22 cellular contexts compared by ENCODE assay signal in genomic region chr1:157438236-157439012, GRCh38.
DNase-seq lines count a peak whose midpoint lies in the region; ATAC-seq and TF ChIP-seq lines count a peak whose summit lies in the region.
"Had no signal": no experiment of that assay in that cellular context is flagged by ENCODE, and none has a peak within 500 bp of the region (broad histone marks: within the 10 kb centered on the region; RNA-seq: fewer than 3 reads in every experiment).

No MANE protein-coding gene starts in this region.

- no peak for ATAC-seq in HG03139 (IDR thresholded peaks at IDR 0.05; ENCODE audit: unreplicated experiment)
- no peak for ATAC-seq in activated CD4-positive, CD25-positive, alpha-beta regulatory T cell treated with anti-CD3 and anti-CD28 coated beads, Interleukin-2, amount 50 U/mL, for 24 hours
- ATAC-seq: naive thymus-derived CD4-positive, alpha-beta T cell; Right ventricle myocardium inferior; T-helper 17 cell had no signal

- WGBS in hepatocyte (ENCODE audit: low lambda C conversion rate, missing lambda C conversion rate): 76% methylated on average over 1 of the region's 1 CpG

- no peaks in the 10 kb centered on the region for H3K27me3 ChIP-seq in ACC112 (ENCODE audit: insufficient read depth, low read length)
- H3K27me3 ChIP-seq in hepatocyte: no peaks in the 10 kb centered on the region
- H3K27me3 ChIP-seq: thyroid gland had no signal

- H3K9me3 ChIP-seq in hepatocyte (ENCODE audit: low read depth): no peaks in the 10 kb centered on the region
- H3K9me3 ChIP-seq: left ventricle myocardium inferior, thyroid gland had no signal

- no peak overlapping the region for H3K4me3 Mint-ChIP-seq in HFFc6
- H3K4me3 Mint-ChIP-seq: activated CD4-positive, alpha-beta T cell treated with anti-CD3 and anti-CD28 coated beads, Interleukin-2, amount 10 ng/mL, durations not matched to agents 24 days and 14 days; activated T-cell treated with anti-CD3 and anti-CD28 coated beads, Interleukin-2, amount 50 U/mL, for 24 hours; naive thymus-derived CD4-positive, alpha-beta T cell; T-helper 17 cell had no signal

- no peak overlapping the region for H3K4me2 ChIP-seq in hepatocyte

- peaks cover 3% of the 10 kb centered on the region for H3K27me3 Mint-ChIP-seq in HFFc6 (ENCODE audit: insufficient read depth)

- H2AFZ ChIP-seq in ACC112 (ENCODE audit: low read length, unreplicated experiment) (peak overlapping the region; percentile 39), hepatocyte (no peak overlapping the region)

- peak overlapping the region; percentile 13; the same call in 1 of the 2 replicates for H3K27ac ChIP-seq in ACC112 (ENCODE audit: low read depth, low read length)
- H3K27ac ChIP-seq in hepatocyte: peak overlapping the region; percentile 57
- H3K27ac ChIP-seq: left ventricle myocardium inferior, thyroid gland had no signal

- H3K36me3 ChIP-seq in ACC112 (ENCODE audit: insufficient read depth, low read length) (no peaks in the 10 kb centered on the region), hepatocyte (replicated peaks; ENCODE audit: insufficient read depth, low read depth) (no peaks in the 10 kb centered on the region)
- H3K36me3 ChIP-seq: left ventricle myocardium inferior, thyroid gland had no signal

- H3K79me2 ChIP-seq in ACC112 (ENCODE audit: control insufficient read depth, insufficient read depth, low read length, unreplicated experiment) (no peaks in the 10 kb centered on the region), hepatocyte (no peaks in the 10 kb centered on the region)

- no peaks in the 10 kb centered on the region for H3K9me3 Mint-ChIP-seq in HFFc6
- H3K9me3 Mint-ChIP-seq: activated CD4-positive, alpha-beta T cell treated with anti-CD3 and anti-CD28 coated beads, Interleukin-2, amount 10 ng/mL, durations not matched to agents 24 days and 14 days; activated T-cell treated with anti-CD3 and anti-CD28 coated beads, Interleukin-2, amount 50 U/mL, for 24 hours had no signal

- H3K36me3 Mint-ChIP-seq in HFFc6 (ENCODE audit: low read depth): no peaks in the 10 kb centered on the region
- H3K36me3 Mint-ChIP-seq: naive thymus-derived CD4-positive, alpha-beta T cell had no signal

- H3K27ac Mint-ChIP-seq in HFFc6: no peak overlapping the region
- H3K27ac Mint-ChIP-seq: activated CD4-positive, alpha-beta T cell treated with anti-CD3 and anti-CD28 coated beads, Interleukin-2, amount 10 ng/mL, durations not matched to agents 24 days and 14 days; activated T-cell treated with anti-CD3 and anti-CD28 coated beads, Interleukin-2, amount 50 U/mL, for 24 hours; naive thymus-derived CD4-positive, alpha-beta T cell; T-helper 17 cell had no signal

- H3K9me2 ChIP-seq in hepatocyte (replicated peaks; ENCODE audit: insufficient read depth): no peaks in the 10 kb centered on the region

- H3K4me1 Mint-ChIP-seq in HFFc6 (ENCODE audit: low read depth): no peaks in the 10 kb centered on the region
- H3K4me1 Mint-ChIP-seq: activated CD4-positive, alpha-beta T cell treated with anti-CD3 and anti-CD28 coated beads, Interleukin-2, amount 10 ng/mL, durations not matched to agents 24 days and 14 days; naive thymus-derived CD4-positive, alpha-beta T cell; T-helper 17 cell had no signal

- H3K4me3 ChIP-seq in ACC112 (ENCODE audit: low read depth, low read length) (no peak overlapping the region), LNCaP clone FGC (ENCODE audit: low read depth, low read length) (no peak overlapping the region), hepatocyte (no peak overlapping the region)
- H3K4me3 ChIP-seq: left ventricle myocardium inferior, thyroid gland had no signal

- H4K20me1 ChIP-seq in hepatocyte (ENCODE audit: insufficient read depth, poor library complexity, severe bottlenecking): no peaks in the 10 kb centered on the region

- TF ChIP-seq CTCF in LNCaP clone FGC (IDR thresholded peaks at IDR 0.05; ENCODE audit: control insufficient read depth, extremely low read depth, insufficient read depth) (no peak), hepatocyte (IDR thresholded peaks at IDR 0.05; ENCODE audit: poor library complexity) (no peak), HFFc6 (IDR thresholded peaks at IDR 0.05) (no peak)

- H3K4me1 ChIP-seq in ACC112 (ENCODE audit: control insufficient read depth, insufficient read depth, low read length, unreplicated experiment) (peaks cover 20% of the 10 kb centered on the region), hepatocyte (ENCODE audit: insufficient read depth) (peaks cover 36% of the 10 kb centered on the region)
- H3K4me1 ChIP-seq: left ventricle myocardium inferior, thyroid gland had no signal

- DNase-seq in LNCaP clone FGC (ENCODE audit: low read depth) (peak; percentile 11), amniotic epithelial cell (ENCODE audit: low read depth) (peak; percentile 26), hepatocyte (ENCODE audit: low spot score) (no peak), LoVo (ENCODE audit: low spot score) (no peak), HFFc6 (no peak)
- DNase-seq: activated CD4-positive, alpha-beta T cell treated with anti-CD3 and anti-CD28 coated beads, Interleukin-2, amount 10 ng/mL, durations not matched to agents 24 days and 14 days; activated T-cell treated with anti-CD3 and anti-CD28 coated beads, Interleukin-2, amount 50 U/mL, for 24 hours; Caco-2; GF-D8; hypothalamus; left ventricle myocardium inferior; naive thymus-derived CD4-positive, alpha-beta T cell; NK-92 treated with Interleukin-12 subunit alpha and Interleukin-12 subunit beta, amount 100 ng/mL, for 24 hours; retina; stimulated activated CD4-positive, alpha-beta T cell treated with anti-CD3 and anti-CD28 coated beads, Interleukin-2, amount 100 ng/mL, for 48 hours; stimulated activated CD8-positive, alpha-beta memory T cell treated with anti-CD3 and anti-CD28 coated beads, Interleukin-4, amount 100 ng/mL, for 48 hours; T-helper 17 cell; thyroid gland had no signal

Comparison
In these comparisons a context has a peak if more than half of its experiments do, and no peak if none do; other contexts are left out.
1. DNase-seq: peak in LNCaP clone FGC (single experiment) and amniotic epithelial cell (single experiment); none in hepatocyte (single experiment), LoVo (single experiment) and HFFc6 (single experiment).